ENCODE assay signal across 4 cellular contexts in the genomic region with DNA sequence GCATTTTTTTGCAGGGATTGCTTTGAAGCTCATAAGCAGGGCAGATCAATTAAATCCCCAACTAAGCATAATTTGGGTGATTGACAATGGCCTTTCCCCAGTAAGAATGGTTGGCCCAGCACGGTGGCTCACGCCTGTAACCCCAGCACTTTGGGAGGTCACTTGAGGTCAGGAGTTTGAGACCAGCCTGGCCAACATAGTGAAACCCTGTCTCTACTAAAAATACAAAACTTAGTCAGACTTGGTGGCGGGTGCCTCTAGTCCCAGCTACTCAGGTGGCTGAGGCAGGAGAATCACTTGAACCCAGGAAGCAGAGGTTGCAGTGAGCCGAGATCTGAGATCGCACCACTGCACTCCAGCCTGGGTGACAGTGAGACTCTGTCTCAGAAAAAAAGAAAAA. TPM values are rescaled to one million over a fixed set of nuclear protein-coding genes. Genes with fewer than 3 reads are reported as not detected.
"Had no signal": no experiment of that assay in that cellular context is flagged by ENCODE, and none has a peak within 500 bp of the region (broad histone marks: within the 10 kb centered on the region; RNA-seq: fewer than 3 reads in every experiment).

No MANE protein-coding gene starts in this region.

RNA-seq across cellular contexts. Expression of gene IL1RAPL1, which starts 58.9 kb away (rescaled TPM):
- total RNA-seq: OCI-LY7, Peyer's patch, SJCRH30, SJSA1 had no signal
